8 cellular contexts compared by ENCODE assay signal in genomic region chr13:20902438-20903163, GRCh38. TPM values are rescaled to one million over a fixed set of nuclear protein-coding genes. Genes with fewer than 3 reads are reported as not detected.
DNase-seq lines count a peak whose midpoint lies in the region; ATAC-seq and TF ChIP-seq lines count a peak whose summit lies in the region.

TSS of gene XPO4 (minus strand) at chr13:20902746. CDS start at chr13:20902738, 8 bp downstream.

- dilution Hi-C loops in IMR-90 (cut with HindIII; ENCODE audit: low sequenced_read_pairs, unreplicated experiment), result no loop called here

- H3K79me1 ChIP-seq in IMR-90 (ENCODE audit: low read depth in 1 of 2, low read length in 2 of 2), result peaks cover 14 to 27% of the 10 kb centered on the region in 2 experiments

- DNase-seq in DMS79 (lab: John Stamatoyannopoulos, UW) (peak; percentile 1), IMR-90 (peak; percentile 69), RWPE2 (ENCODE audit: low spot score) (peak; percentile 61), fibroblast of the conjunctiva (ENCODE audit: low read depth) (peak; percentile 22), neural crest cell (ENCODE audit: low read depth, low spot score) (peak; percentile 75)
- DNase-seq in activated effector memory CD4-positive, alpha-beta T cell treated with Interleukin-2 at 50 U/mL for 16 hours, result peak; percentile 68

- no peak within 1 kb of the TSS for H2BK20ac ChIP-seq in IMR-90 (ENCODE audit: low read depth, low read length)

- POLR2A ChIA-PET in IMR-90 (lab: Charles Lee; ENCODE audit: unreplicated experiment), result no interaction called here

- peak within 1 kb of the TSS; percentile 98 for H3K27ac Mint-ChIP-seq in neural crest cell (ENCODE audit: unreplicated experiment)

- H3K4me1 Mint-ChIP-seq in neural crest cell, result peaks cover 25% of the 10 kb centered on the region

- H2BK5ac ChIP-seq in IMR-90 (ENCODE audit: low read depth, low read length, poor library complexity, severe bottlenecking), result peak within 1 kb of the TSS; percentile 49

- H3K9ac ChIP-seq in IMR-90 (ENCODE audit: low read depth, low read length) (peak within 1 kb of the TSS; percentile 90), stomach smooth muscle (ENCODE audit: low read length in 2 of 2) (peak within 1 kb of the TSS; percentile 95 to 98)

- no peaks in the 10 kb centered on the region for H3K4me1 ChIP-seq in IMR-90 (ENCODE audit: control insufficient read depth, insufficient read depth, low read length)
- peaks cover 9% of the 10 kb centered on the region for H3K4me1 ChIP-seq in RWPE2 (ENCODE audit: insufficient read depth, poor library complexity, severe bottlenecking)
- peaks cover 11% of the 10 kb centered on the region for H3K4me1 ChIP-seq in stomach smooth muscle (ENCODE audit: control insufficient read depth, insufficient read depth, low read length)

- peak within 1 kb of the TSS; percentile 86 for H3K27ac ChIP-seq in IMR-90 (ENCODE audit: insufficient read depth, low read length)
- peak within 1 kb of the TSS; percentile 62 for H3K27ac ChIP-seq in RWPE2 (ENCODE audit: poor library complexity, severe bottlenecking)
- peak within 1 kb of the TSS; percentile 92 for H3K27ac ChIP-seq in stomach smooth muscle (ENCODE audit: low read length)

- H4K91ac ChIP-seq in IMR-90 (ENCODE audit: insufficient read depth, low read depth, low read length), result peak within 1 kb of the TSS; percentile 89

- H3K23ac ChIP-seq in IMR-90 (ENCODE audit: low read depth, low read length), result peak within 1 kb of the TSS; percentile 60

- H3K56ac ChIP-seq in IMR-90 (ENCODE audit: extremely low read depth, insufficient read depth, low read length), result peak within 1 kb of the TSS; percentile 54

- TF ChIP-seq POLR2A in IMR-90 (IDR thresholded peaks at IDR 0.05; ENCODE audit: low read depth, low read length), result peak; percentile 81

- peaks cover 3% of the 10 kb centered on the region for H3K27me3 Mint-ChIP-seq in neural crest cell (ENCODE audit: low read depth)

- in situ Hi-C loops in IMR-90 (cut with MboI; ENCODE audit: low sequenced_read_pairs), result no loop called here

- peak within 1 kb of the TSS; percentile 99 for H3K4me2 ChIP-seq in IMR-90 (ENCODE audit: low read depth, low read length)

- CTCF ChIA-PET in IMR-90 (lab: Yijun Ruan, JAX), result no interaction called here

- ATAC-seq in GM21526 (IDR thresholded peaks at IDR 0.05; ENCODE audit: low FRiP score, unreplicated experiment), result peak; percentile 86
- peak; percentile 98 for ATAC-seq in IMR-90 (ENCODE audit: low read depth)
- ATAC-seq in RWPE2 (ENCODE audit: low read depth), result peak; percentile 90

- H4K8ac ChIP-seq in IMR-90 (ENCODE audit: low read depth in 2 of 2, low read length in 2 of 2), result peak within 1 kb of the TSS; percentile 89 to 99

- peak within 1 kb of the TSS; percentile 95 for H2AFZ ChIP-seq in IMR-90 (replicated peaks; ENCODE audit: low read length, poor library complexity)

- peak within 1 kb of the TSS; percentile 23; the same call in 1 of the 2 replicates for H2BK120ac ChIP-seq in IMR-90 (ENCODE audit: low read depth, low read length)

- H3K4me3 ChIP-seq in IMR-90 (ENCODE audit: insufficient read depth, low read depth, low read length) (peak within 1 kb of the TSS; percentile 90), RWPE2 (ENCODE audit: severe bottlenecking) (peak within 1 kb of the TSS; percentile 100), stomach smooth muscle (ENCODE audit: low read length in 2 of 2) (peak within 1 kb of the TSS; percentile 91 to 95)

- intact Hi-C loops in IMR-90 (cut with micrococcal nuclease), result loop anchor here (5.0 kb wide), 1 partner anchor 60 kb away; no protein-coding TSS in a partner anchor

- WGBS in IMR-90 (ENCODE audit: extremely low coverage in 2 of 2, insufficient read length in 1 of 2), 2 experiments, result 1% methylated on average over 44 of the region's 81 CpGs; no CpG with 5 or more reads in 1 of the 2 experiments

- peak within 1 kb of the TSS; percentile 86 for H2AK9ac ChIP-seq in IMR-90 (replicated peaks; ENCODE audit: low read depth, low read length, poor library complexity)

- peak within 1 kb of the TSS; percentile 93 for H3K4ac ChIP-seq in IMR-90 (ENCODE audit: low read depth, low read length)

- H3K9me3 Mint-ChIP-seq in neural crest cell, result no peaks in the 10 kb centered on the region

- H3K9me3 ChIP-seq in IMR-90 (ENCODE audit: control insufficient read depth, insufficient read depth, low read length) (no peaks in the 10 kb centered on the region), RWPE2 (ENCODE audit: severe bottlenecking) (no peaks in the 10 kb centered on the region), stomach smooth muscle (ENCODE audit: control insufficient read depth in 2 of 2, low read length in 2 of 2) (no peaks in the 10 kb centered on the region)

- peak within 1 kb of the TSS; percentile 58 for H2AK5ac ChIP-seq in IMR-90 (ENCODE audit: low read depth, low read length)

- no peaks in the 10 kb centered on the region for H3K36me3 ChIP-seq in IMR-90 (ENCODE audit: control insufficient read depth, insufficient read depth, low read length)
- H3K36me3 ChIP-seq in RWPE2 (ENCODE audit: low read depth), result peaks cover 20% of the 10 kb centered on the region
- peaks cover 4 to 6% of the 10 kb centered on the region in 2 donors for H3K36me3 ChIP-seq in stomach smooth muscle (ENCODE audit: control insufficient read depth in 2 of 2, insufficient read depth in 2 of 2, low read length in 2 of 2)

- TF ChIP-seq RAD21 in IMR-90 (IDR thresholded peaks at IDR 0.05; ENCODE audit: low read length), result no peak

- TF ChIP-seq CTCF in IMR-90 (conservative IDR thresholded peaks at IDR 0.05; ENCODE audit: low read depth, low read length) (no peak), RWPE2 (IDR thresholded peaks at IDR 0.05; ENCODE audit: poor library complexity, severe bottlenecking) (no peak), neural crest cell (conservative IDR thresholded peaks at IDR 0.05) (no peak)

- BruUV-seq in IMR-90 (replicated peaks; lab: Mats Ljungman, UMichigan), result no TSS peak

- peak within 1 kb of the TSS; percentile 55 for H3K14ac ChIP-seq in IMR-90 (replicated peaks; ENCODE audit: low read depth, low read length)

- no peaks in the 10 kb centered on the region for H4K20me1 ChIP-seq in IMR-90 (ENCODE audit: insufficient read depth, low read length)

- H3K4me3 Mint-ChIP-seq in neural crest cell, result peak within 1 kb of the TSS; percentile 98

- no peaks in the 10 kb centered on the region for H3K36me3 Mint-ChIP-seq in neural crest cell (ENCODE audit: low read depth)

- H3K18ac ChIP-seq in IMR-90 (ENCODE audit: low read depth, low read length), result peak within 1 kb of the TSS; percentile 50

- H3K27me3 ChIP-seq in IMR-90 (ENCODE audit: control insufficient read depth, insufficient read depth, low read length) (no peaks in the 10 kb centered on the region), RWPE2 (ENCODE audit: insufficient read depth, poor library complexity, severe bottlenecking) (no peaks in the 10 kb centered on the region), stomach smooth muscle (ENCODE audit: control insufficient read depth in 1 of 2, insufficient read depth in 2 of 2, low read length in 2 of 2) (no peaks in the 10 kb centered on the region)

- H4K5ac ChIP-seq in IMR-90 (ENCODE audit: low read depth, low read length), result peak within 1 kb of the TSS; percentile 83

- no peak within 1 kb of the TSS for H2BK15ac ChIP-seq in IMR-90 (ENCODE audit: low read depth, low read length)

- no peaks in the 10 kb centered on the region for H3K9me1 ChIP-seq in IMR-90 (ENCODE audit: insufficient read depth, low read length)

TF ChIP-seq in IMR-90, 13 proteins besides CTCF, POLR2A, EP300 and RAD21:
- peak; percentile 30; the same call in 1 of the 2 replicates for TF ChIP-seq MXI1 (IDR thresholded peaks at IDR 0.05; ENCODE audit: borderline replicate concordance, low read depth, low read length)
- no peak for TF ChIP-seq NFE2L2 (IDR thresholded peaks at IDR 0.05; ENCODE audit: low read depth, low read length)
- peak; percentile 42; the same call in 1 of the 2 replicates for TF ChIP-seq USF2 (IDR thresholded peaks at IDR 0.05; ENCODE audit: low read depth, low read length)

RNA-seq across cellular contexts. Expression of gene XPO4, which starts in this region (rescaled TPM):
- total RNA-seq in IMR-90 (2012; rRNA removed), result 21.1 and 25.3 TPM in 2 replicates
- 3.8 and 5.0 TPM in 2 replicates for polyA plus RNA-seq in IMR-90 (2012; rRNA removed)
- polyA plus RNA-seq in IMR-90 (2012; cell fraction: cytosol; rRNA removed), result 0.67 and 0.95 TPM in 2 replicates
- 1.1 and 10.1 TPM in 2 replicates for polyA plus RNA-seq in IMR-90 (2012; cell fraction: nucleus; rRNA removed; ENCODE audit: low replicate concordance)
- total RNA-seq in neural crest cell, result 26.1 and 26.5 TPM in 2 replicates

Comparison
In these comparisons a context has a peak if more than half of its experiments do, and no peak if none do; other contexts are left out.
1. Peak in every context shown above with its lines: DNase-seq, ATAC-seq, H3K4me3 ChIP-seq and H3K27ac ChIP-seq.
2. DNase-seq: peak in every context shown above with its lines; median percentile 75 in neural crest cell; 69 in IMR-90; 68 in activated effector memory CD4-positive, alpha-beta T cell treated with Interleukin-2 at 50 U/mL for 16 hours; 61 in RWPE2; 22 in fibroblast of the conjunctiva; 1 in DMS79.